In genomic region chr11:126176853-126177470, GRCh38 we compare ENCODE assay signal across 23 cellular contexts.
"Had no signal": no experiment of that assay in that cellular context is flagged by ENCODE, and none has a peak within 500 bp of the region (broad histone marks: within the 10 kb centered on the region; RNA-seq: fewer than 3 reads in every experiment).

No MANE protein-coding gene starts in this region.

- H3K27me3 ChIP-seq: MG63, SJCRH30 had no signal

- H3K4me3 ChIP-seq: MG63, PC-9, SJCRH30, SK-N-MC had no signal

- H3K9me3 ChIP-seq: SJCRH30 had no signal

- DNase-seq: activated CD4-positive, alpha-beta T cell treated with anti-CD3 and anti-CD28 coated beads, Interleukin-2, amount 10 ng/mL, durations not matched to agents 24 days and 14 days; activated CD4-positive, alpha-beta T cell treated with anti-CD3 and anti-CD28 coated beads, Interleukin-2, amount 50 U/mL, for 4 hours; activated CD8-positive, alpha-beta T cell treated with anti-CD3 and anti-CD28 coated beads for 36 hours; activated gamma-delta T cell; activated naive CD4-positive, alpha-beta T cell treated with Interleukin-2 at 50 U/mL for 16 hours; activated naive CD8-positive, alpha-beta T cell treated with anti-CD3 and anti-CD28 coated beads, Interleukin-2, amount 10 ng/mL, durations not matched to agents 7 days and 5 days; activated T-cell treated with anti-CD3 and anti-CD28 coated beads, Interleukin-2, amount 50 U/mL, for 1 hour; caudate nucleus; cerebellar nuclear complex; Kasumi-1; KG1; MG63; NCI-H1092; NCI-H1436 treated with DMSO at 0.1 percent for 48 hours; NCI-H1694 treated with DMSO at 0.1 percent for 48 hours; NCI-H2029; NCI-H345; NCI-H526; NCI-H748 treated with DMSO at 0.1 percent for 48 hours; PC-9; SHP77; SJCRH30 had no signal

- H3K4me1 ChIP-seq: SJCRH30 had no signal

- H3K4me2 ChIP-seq: PC-9 had no signal

- H2AFZ ChIP-seq: PC-9 had no signal

- H3K36me3 ChIP-seq: MG63, SJCRH30 had no signal

- ATAC-seq: activated CD8-positive, alpha-beta T cell treated with anti-CD3 and anti-CD28 coated beads for 36 hours had no signal

- H3K27ac ChIP-seq: PC-9, SJCRH30, SK-N-MC had no signal
